ENCODE assay signal across 8 cellular contexts in the genomic region with DNA sequence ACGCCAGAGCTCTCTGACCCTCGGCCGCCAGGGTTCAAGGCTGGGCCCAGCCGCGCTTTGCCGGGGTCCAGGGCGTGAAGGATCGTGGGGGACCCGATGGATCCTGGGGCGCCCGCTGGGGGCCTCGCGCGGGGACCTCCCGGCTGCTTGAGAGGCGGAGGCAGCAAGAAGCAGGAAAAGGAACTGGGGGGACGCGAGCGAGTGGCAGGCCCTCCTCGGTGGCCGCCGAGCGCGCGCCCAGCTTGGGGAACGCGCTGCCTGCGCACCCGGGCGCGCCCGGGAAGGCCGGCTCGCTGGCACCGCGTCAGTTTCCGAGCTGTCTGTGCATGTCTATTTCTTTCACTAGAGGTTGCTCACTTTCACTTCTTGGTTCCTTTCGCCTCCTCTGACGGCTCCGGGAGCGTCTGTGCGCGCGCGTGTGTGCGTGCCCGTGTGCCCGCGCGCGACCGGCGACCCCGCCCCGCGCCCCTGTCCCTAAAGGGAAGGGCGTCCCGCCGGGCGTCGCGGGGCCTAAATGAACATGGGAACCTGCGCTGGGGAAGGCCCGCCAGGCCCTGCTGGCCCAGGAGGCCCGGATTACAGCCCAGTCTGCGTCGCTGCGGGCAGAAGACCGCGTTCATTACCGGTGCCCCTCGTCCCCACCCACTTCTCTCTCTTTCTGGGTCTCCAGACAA.
DNase-seq lines count a peak whose midpoint lies in the region; ATAC-seq, FAIRE-seq and TF ChIP-seq lines count a peak whose summit lies in the region.

No MANE protein-coding gene starts in this region.

- no peaks in the 10 kb centered on the region for H3K9me1 ChIP-seq in endothelial cell of umbilical vein (replicated peaks; ENCODE audit: control insufficient read depth, extremely low read depth, insufficient read depth, low read length)

- H4K20me1 ChIP-seq in endothelial cell of umbilical vein (replicated peaks; ENCODE audit: control insufficient read depth, extremely low read depth, insufficient read depth, low read length): no peaks in the 10 kb centered on the region

- H3K27me3 ChIP-seq in endothelial cell of umbilical vein (ENCODE audit: control insufficient read depth in 2 of 2, insufficient read depth in 2 of 2, low read length in 2 of 2): no peaks in the 10 kb centered on the region
- H3K27me3 ChIP-seq in mononuclear cell (ENCODE audit: insufficient read depth, low read length): no peaks in the 10 kb centered on the region

- H3K79me2 ChIP-seq in endothelial cell of umbilical vein (ENCODE audit: control insufficient read depth, insufficient read depth, low read length): no peaks in the 10 kb centered on the region

- CTCF ChIA-PET in endothelial cell of umbilical vein (lab: Charles Lee): interaction anchor here (0.9 to 1.4 kb wide), 9 partner anchors 13 to 252 kb away, joined by 3 to 5 read pairs (median 4); no protein-coding TSS in a partner anchor

- peak overlapping the region; percentile 39 for H3K9ac ChIP-seq in endothelial cell of umbilical vein (replicated peaks; ENCODE audit: extremely low read depth, insufficient read depth, low read length)

- ATAC-seq in HG02642 (IDR thresholded peaks at IDR 0.05; ENCODE audit: poor library complexity, unreplicated experiment): peak; percentile 72
- no peak for ATAC-seq in GM18870 (IDR thresholded peaks at IDR 0.05; ENCODE audit: unreplicated experiment)

- peak; percentile 8 for FAIRE-seq in endothelial cell of umbilical vein (lab: Jason Lieb, UNC)

- no peaks in the 10 kb centered on the region for H3K9me3 ChIP-seq in endothelial cell of umbilical vein (replicated peaks; ENCODE audit: control insufficient read depth, insufficient read depth, low read length)
- H3K9me3 ChIP-seq in mononuclear cell (ENCODE audit: low read depth, low read length): no peaks in the 10 kb centered on the region

- DNase-seq in EL: peak; percentile 63
- DNase-seq in NCI-H510A (lab: John Stamatoyannopoulos, UW): peak; percentile 72
- DNase-seq in activated CD8-positive, alpha-beta memory T cell treated with anti-CD3 and anti-CD28 coated beads, Interleukin-2, amount 50 U/mL, for 48 hours: peak; percentile 81
- DNase-seq in endothelial cell of umbilical vein (ENCODE audit: low read depth, low spot score): peak; percentile 47
- peak; percentile 41 to 48 for DNase-seq in stimulated activated CD8-positive, alpha-beta memory T cell treated with anti-CD3 and anti-CD28 coated beads, Interleukin-15, amount 100 ng/mL, for 48 hours (ENCODE audit: low read depth in 2 of 2)

- no peak overlapping the region for H3K27ac ChIP-seq in endothelial cell of umbilical vein (ENCODE audit: insufficient read depth, low read depth, low read length)

- no TSS peak for BruUV-seq in endothelial cell of umbilical vein (replicated peaks; lab: Mats Ljungman, UMichigan)

- POLR2A ChIA-PET in endothelial cell of umbilical vein (lab: Charles Lee): interaction anchor here (0.6 to 0.8 kb wide), 2 partner anchors 205 to 209 kb away, joined by 3 to 4 read pairs; partner anchors contain the start of gene IER5L

- dilution Hi-C loops in endothelial cell of umbilical vein (cut with MboI; ENCODE audit: extremely low pct_ligation_motif_present, low sequenced_read_pairs): no loop called here

- H3K4me3 ChIP-seq in endothelial cell of umbilical vein (replicated peaks in 1 of 3; ENCODE audit: insufficient read depth in 1 of 3, low read depth in 1 of 3, low read length in 3 of 3): peak overlapping the region; percentile 16 to 44 (median 38)
- H3K4me3 ChIP-seq in mononuclear cell (ENCODE audit: low read length): peak overlapping the region; percentile 49

- H3K36me3 ChIP-seq in endothelial cell of umbilical vein (ENCODE audit: control insufficient read depth in 2 of 2, extremely low read depth in 1 of 2, insufficient read depth in 2 of 2, low read length in 2 of 2): no peaks in the 10 kb centered on the region

- peaks cover 2% of the 10 kb centered on the region for H3K4me1 ChIP-seq in endothelial cell of umbilical vein (ENCODE audit: control insufficient read depth, extremely low read depth, insufficient read depth, low read length)
- peaks cover 23% of the 10 kb centered on the region for H3K4me1 ChIP-seq in mononuclear cell (ENCODE audit: insufficient read depth, low read length)

- TF ChIP-seq CTCF in endothelial cell of umbilical vein (IDR thresholded peaks at IDR 0.05; ENCODE audit: extremely low read depth in 1 of 2, insufficient read depth in 1 of 2, low read depth in 1 of 2, low read length in 2 of 2): no peak

- peak overlapping the region; percentile 71 for H3K4me2 ChIP-seq in endothelial cell of umbilical vein (ENCODE audit: insufficient read depth, low read length)

- H2AFZ ChIP-seq in endothelial cell of umbilical vein (ENCODE audit: low read depth, low read length): peak overlapping the region; percentile 84

- intact Hi-C loops in endothelial cell of umbilical vein (cut with micrococcal nuclease): loop anchor here (2.0 kb wide), 2 partner anchors 29 to 77 kb away; no protein-coding TSS in a partner anchor

- TF ChIP-seq POLR2A in endothelial cell of umbilical vein (IDR thresholded peaks at IDR 0.05; ENCODE audit: low read depth, low read length): peak; percentile 29

TF ChIP-seq in endothelial cell of umbilical vein, 7 proteins besides CTCF, POLR2A, EP300 and RAD21:
- no peak for TF ChIP-seq POLR2AphosphoS5 (IDR thresholded peaks at IDR 0.05; ENCODE audit: insufficient read depth, low read depth, low read length)
- no peak for TF ChIP-seq GATA2 (IDR thresholded peaks at IDR 0.05; ENCODE audit: insufficient read depth, insufficient read length, low read depth, low read length)
- no peak for TF ChIP-seq FOS (IDR thresholded peaks at IDR 0.05; ENCODE audit: borderline replicate concordance, insufficient read depth, low read length)
- no peak for TF ChIP-seq MAX (IDR thresholded peaks at IDR 0.05; ENCODE audit: insufficient read depth, insufficient read length)
- no peak for TF ChIP-seq EZH2 (IDR thresholded peaks at IDR 0.05; ENCODE audit: borderline replicate concordance, low read depth, low read length, severe bottlenecking)
- no peak for TF ChIP-seq JUN (IDR thresholded peaks at IDR 0.05; ENCODE audit: borderline replicate concordance, insufficient read depth, insufficient read length, low read depth)
- no peak for TF ChIP-seq MYC (IDR thresholded peaks at IDR 0.05; ENCODE audit: low read depth, low read length)
